ENCODE assay signal across 18 cellular contexts in the genomic region with DNA sequence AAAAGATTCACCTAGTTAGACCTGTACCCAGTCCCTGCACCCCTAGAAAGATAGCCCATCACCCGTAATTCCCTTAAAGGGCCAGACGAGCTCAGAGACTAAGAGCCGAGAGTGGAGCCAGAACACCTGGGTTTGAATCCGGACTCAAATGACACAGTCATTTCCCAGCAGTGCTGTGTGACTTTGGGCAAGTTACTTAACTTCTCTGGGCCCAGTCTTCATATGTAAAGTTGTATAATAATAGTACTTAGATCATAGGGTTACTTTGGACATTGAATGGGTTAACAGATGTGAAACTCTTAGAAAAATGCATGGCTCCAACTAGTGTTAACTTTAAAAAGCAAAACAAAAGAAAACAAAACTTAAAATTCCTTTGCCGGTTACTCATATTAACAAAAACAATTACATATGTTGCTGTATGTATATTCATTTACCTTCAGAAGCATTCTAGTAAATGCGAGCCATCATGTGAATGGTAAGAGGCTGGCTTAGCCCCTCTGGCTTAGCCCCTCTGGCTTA.
"Had no signal": no experiment of that assay in that cellular context is flagged by ENCODE, and none has a peak within 500 bp of the region (broad histone marks: within the 10 kb centered on the region; RNA-seq: fewer than 3 reads in every experiment).

No MANE protein-coding gene starts in this region.

- H3K4me3 Mint-ChIP-seq: activated CD4-positive, alpha-beta memory T cell treated with anti-CD3 and anti-CD28 coated beads for 36 hours; activated CD8-positive, alpha-beta memory T cell treated with anti-CD3 and anti-CD28 coated beads, Interleukin-2, amount 10 ng/mL, durations not matched to agents 7 days and 5 days; activated naive CD8-positive, alpha-beta T cell treated with anti-CD3 and anti-CD28 coated beads for 36 hours; activated T-helper 17 cell treated with anti-CD3 and anti-CD28 coated beads, Interleukin-2, amount 50 U/mL, for 72 hours; endodermal cell had no signal

- H3K27me3 ChIP-seq: body of pancreas, colonic mucosa, gastroesophageal sphincter, heart left ventricle, thyroid gland had no signal

- H3K27ac Mint-ChIP-seq: activated CD4-positive, alpha-beta memory T cell treated with anti-CD3 and anti-CD28 coated beads for 36 hours; activated CD8-positive, alpha-beta memory T cell treated with anti-CD3 and anti-CD28 coated beads, Interleukin-2, amount 10 ng/mL, durations not matched to agents 7 days and 5 days; activated T-helper 17 cell treated with anti-CD3 and anti-CD28 coated beads, Interleukin-2, amount 50 U/mL, for 72 hours; endodermal cell had no signal

- H3K4me3 ChIP-seq: body of pancreas, colonic mucosa, gastroesophageal sphincter, heart left ventricle, left ventricle myocardium inferior, thyroid gland had no signal

- H3K27me3 Mint-ChIP-seq: activated CD4-positive, alpha-beta memory T cell treated with anti-CD3 and anti-CD28 coated beads for 36 hours; activated CD8-positive, alpha-beta memory T cell treated with anti-CD3 and anti-CD28 coated beads, Interleukin-2, amount 10 ng/mL, durations not matched to agents 7 days and 5 days; activated naive CD8-positive, alpha-beta T cell treated with anti-CD3 and anti-CD28 coated beads for 36 hours; activated T-helper 17 cell treated with anti-CD3 and anti-CD28 coated beads, Interleukin-2, amount 50 U/mL, for 72 hours had no signal

- H3K36me3 Mint-ChIP-seq: activated CD4-positive, alpha-beta memory T cell treated with anti-CD3 and anti-CD28 coated beads for 36 hours; activated naive CD8-positive, alpha-beta T cell treated with anti-CD3 and anti-CD28 coated beads for 36 hours had no signal

- H3K4me1 Mint-ChIP-seq: activated T-helper 17 cell treated with anti-CD3 and anti-CD28 coated beads, Interleukin-2, amount 50 U/mL, for 72 hours; endodermal cell had no signal

- H3K9me3 Mint-ChIP-seq: activated CD4-positive, alpha-beta memory T cell treated with anti-CD3 and anti-CD28 coated beads for 36 hours; activated T-helper 17 cell treated with anti-CD3 and anti-CD28 coated beads, Interleukin-2, amount 50 U/mL, for 72 hours; endodermal cell had no signal

- H3K4me1 ChIP-seq: body of pancreas, colonic mucosa, gastroesophageal sphincter, left ventricle myocardium inferior, thyroid gland had no signal

- DNase-seq: activated CD4-positive, alpha-beta memory T cell treated with anti-CD3 and anti-CD28 coated beads for 36 hours; activated CD8-positive, alpha-beta memory T cell treated with anti-CD3 and anti-CD28 coated beads, Interleukin-2, amount 10 ng/mL, durations not matched to agents 7 days and 5 days; activated naive CD4-positive, alpha-beta T cell; activated naive CD8-positive, alpha-beta T cell treated with anti-CD3 and anti-CD28 coated beads for 36 hours; amygdala; body of pancreas; colonic mucosa; endodermal cell; heart left ventricle; kidney glomerular epithelial cell; left ventricle myocardium inferior; retina; stimulated activated naive CD4-positive, alpha-beta T cell treated with Interleukin-2 at 50 U/mL for 16 hours; thyroid gland; WERI-Rb-1 had no signal

- H3K36me3 ChIP-seq: colonic mucosa, gastroesophageal sphincter, heart left ventricle, left ventricle myocardium inferior, thyroid gland, WERI-Rb-1 had no signal

- H3K9me3 ChIP-seq: body of pancreas, colonic mucosa, gastroesophageal sphincter, heart left ventricle, left ventricle myocardium inferior, thyroid gland had no signal

- ATAC-seq: activated CD8-positive, alpha-beta memory T cell treated with anti-CD3 and anti-CD28 coated beads, Interleukin-2, amount 10 ng/mL, durations not matched to agents 7 days and 5 days; activated T-helper 17 cell treated with anti-CD3 and anti-CD28 coated beads, Interleukin-2, amount 50 U/mL, for 72 hours; body of pancreas; gastroesophageal sphincter; heart left ventricle had no signal

- H3K27ac ChIP-seq: body of pancreas, colonic mucosa, epithelial cell of prostate, gastroesophageal sphincter, heart left ventricle, left ventricle myocardium inferior, thyroid gland, WERI-Rb-1 had no signal
